In the genomic region with DNA sequence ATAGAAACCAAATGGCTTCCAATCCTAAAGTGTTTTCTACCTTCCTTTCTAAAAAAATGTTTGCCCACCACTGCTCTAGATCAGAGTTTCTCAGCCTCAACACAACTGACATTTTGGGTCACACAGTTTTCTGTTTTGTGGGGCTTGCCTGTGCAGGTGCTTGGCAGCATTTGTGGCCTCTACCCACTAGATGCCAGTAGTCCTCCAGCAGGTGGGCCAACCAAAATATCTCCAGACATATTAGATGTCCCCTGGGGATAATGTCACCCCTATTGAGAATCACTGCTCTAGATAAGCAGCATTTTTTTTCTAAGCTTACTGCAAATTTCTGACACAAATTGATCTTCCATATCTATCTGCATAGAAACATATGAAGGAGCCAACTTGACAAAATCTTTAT, we compare ENCODE assay signal across 12 cellular contexts.
DNase-seq lines count a peak whose midpoint lies in the region; ATAC-seq lines count a peak whose summit lies in the region.
"Had no signal": no experiment of that assay in that cellular context is flagged by ENCODE, and none has a peak within 500 bp of the region (broad histone marks: within the 10 kb centered on the region; RNA-seq: fewer than 3 reads in every experiment).

No MANE protein-coding gene starts in this region.

- peak; percentile 20 for DNase-seq in DMS 273 (lab: John Stamatoyannopoulos, UW; ENCODE audit: unreplicated experiment)
- DNase-seq in DMS 273 treated with DMSO at 0.1 percent for 48 hours (lab: John Stamatoyannopoulos, UW), result no peak
- peak; percentile 46 for DNase-seq in germinal center (ENCODE audit: low spot score)
- no peak for DNase-seq in cortex of kidney (lab: John Stamatoyannopoulos, UW)
- no peak for DNase-seq in GM19238 (ENCODE audit: insufficient read length, low spot score)
- DNase-seq in central memory CD4-positive, alpha-beta T cell, result no peak
- DNase-seq: NCI-H2029 treated with DMSO at 0.1 percent for 48 hours; stimulated activated CD4-positive, alpha-beta T cell treated with anti-CD3 and anti-CD28 coated beads, Interleukin-2, amount 100 ng/mL, for 48 hours; WERI-Rb-1 had no signal

- ATAC-seq in GM19463 (IDR thresholded peaks at IDR 0.05; ENCODE audit: unreplicated experiment) (peak; percentile 73), HG03159 (IDR thresholded peaks at IDR 0.05; ENCODE audit: unreplicated experiment) (peak; percentile 71)
- ATAC-seq: Right ventricle myocardium inferior had no signal

Comparison
In these comparisons a context has a peak if more than half of its experiments do, and no peak if none do; other contexts are left out.
1. DNase-seq: peak in DMS 273 (single experiment) and germinal center (single experiment); none in DMS 273 treated with DMSO at 0.1 percent for 48 hours (single experiment), cortex of kidney (single experiment), GM19238 (single experiment) and central memory CD4-positive, alpha-beta T cell (single experiment).